ENCODE assay signal across 8 cellular contexts in genomic region chr5:178627259-178627598, GRCh38. TPM values are rescaled to one million over a fixed set of nuclear protein-coding genes. Genes with fewer than 3 reads are reported as not detected.
DNase-seq lines count a peak whose midpoint lies in the region; ATAC-seq and TF ChIP-seq lines count a peak whose summit lies in the region.

No MANE protein-coding gene starts in this region.

- peaks cover 17 to 23% of the 10 kb centered on the region in 2 donors for H3K4me1 ChIP-seq in thyroid gland

- H3K9me3 ChIP-seq in thyroid gland: no peaks in the 10 kb centered on the region

- no peak for TF ChIP-seq CTCF in thyroid gland (IDR thresholded peaks at IDR 0.05)

- peak overlapping the region in 2 of 3 donors; percentile 50 to 88 for H3K4me3 ChIP-seq in thyroid gland (replicated peaks in 1 of 3)

- peaks cover 0 to 8% of the 10 kb centered on the region in 2 donors for H3K36me3 ChIP-seq in thyroid gland

- no peak for DNase-seq in activated T-cell treated with anti-CD3 and anti-CD28 coated beads, Interleukin-2, amount 50 U/mL, for 4 hours
- no peak for DNase-seq in activated T-cell treated with anti-CD3 and anti-CD28 coated beads for 4 hours
- DNase-seq in thyroid gland: no peak
- DNase-seq in cortex of kidney (lab: John Stamatoyannopoulos, UW): no peak

- H3K9me3 Mint-ChIP-seq in activated T-cell treated with anti-CD3 and anti-CD28 coated beads, Interleukin-2, amount 50 U/mL, for 4 hours: no peaks in the 10 kb centered on the region
- no peaks in the 10 kb centered on the region for H3K9me3 Mint-ChIP-seq in activated naive CD8-positive, alpha-beta T cell (ENCODE audit: low read depth)

- 9 to 33% methylated on average over 3 to 9 of the region's 20 CpGs for WGBS in thyroid gland, 2 donors

- no peak for TF ChIP-seq POLR2A in thyroid gland (IDR thresholded peaks at IDR 0.05)

- H3K36me3 Mint-ChIP-seq in activated T-cell treated with anti-CD3 and anti-CD28 coated beads, Interleukin-2, amount 50 U/mL, for 4 hours (ENCODE audit: insufficient read depth): peaks cover 9% of the 10 kb centered on the region
- peaks cover 3% of the 10 kb centered on the region for H3K36me3 Mint-ChIP-seq in activated naive CD8-positive, alpha-beta T cell

- H3K27me3 Mint-ChIP-seq in activated T-cell treated with anti-CD3 and anti-CD28 coated beads, Interleukin-2, amount 50 U/mL, for 4 hours (ENCODE audit: low read depth): no peaks in the 10 kb centered on the region
- no peaks in the 10 kb centered on the region for H3K27me3 Mint-ChIP-seq in activated naive CD8-positive, alpha-beta T cell

- H3K27me3 ChIP-seq in layer of hippocampus (ENCODE audit: control insufficient read depth, insufficient read depth, low read length) (no peaks in the 10 kb centered on the region), thyroid gland (no peaks in the 10 kb centered on the region)

- no peak overlapping the region for H3K27ac Mint-ChIP-seq in activated naive CD8-positive, alpha-beta T cell

- H3K27ac ChIP-seq in layer of hippocampus (ENCODE audit: low read depth, low read length) (peak overlapping the region; percentile 85), thyroid gland (peak overlapping the region; percentile 61 to 99 (median 95))

- intact Hi-C loops in thyroid gland (cut with DNase I): no loop called here

- ATAC-seq in activated T-cell treated with anti-CD3 and anti-CD28 coated beads, Interleukin-2, amount 50 U/mL, for 4 hours: no peak
- ATAC-seq in GM19397 (IDR thresholded peaks at IDR 0.05; ENCODE audit: unreplicated experiment): no peak
- no peak for ATAC-seq in activated CD4-positive, CD25-positive, alpha-beta regulatory T cell treated with anti-CD3 and anti-CD28 coated beads, Interleukin-2, amount 50 U/mL, for 24 hours

- H3K4me3 Mint-ChIP-seq in activated T-cell treated with anti-CD3 and anti-CD28 coated beads, Interleukin-2, amount 50 U/mL, for 4 hours: peak overlapping the region; percentile 64
- H3K4me3 Mint-ChIP-seq in activated naive CD8-positive, alpha-beta T cell: peak overlapping the region; percentile 47

- H3K4me1 Mint-ChIP-seq in activated T-cell treated with anti-CD3 and anti-CD28 coated beads, Interleukin-2, amount 50 U/mL, for 4 hours (ENCODE audit: low read depth): peaks cover 34% of the 10 kb centered on the region
- peaks cover 32% of the 10 kb centered on the region for H3K4me1 Mint-ChIP-seq in activated naive CD8-positive, alpha-beta T cell (ENCODE audit: low read depth)

RNA-seq across cellular contexts. Expression of gene CLK4, which starts 0.4 kb away (rescaled TPM):
- total RNA-seq in activated T-cell treated with anti-CD3 and anti-CD28 coated beads, Interleukin-2, amount 50 U/mL, for 4 hours: 10 to 100 TPM; 16.7 to 23.1 (median 21.2) TPM
- 10 to 100 TPM; 35.8 to 91.2 (median 70.3) TPM for total RNA-seq in thyroid gland

RNA-seq across cellular contexts. Expression of gene COL23A1, which starts 37.0 kb away (rescaled TPM):
- not detected for total RNA-seq in activated T-cell treated with anti-CD3 and anti-CD28 coated beads, Interleukin-2, amount 50 U/mL, for 4 hours
- total RNA-seq in thyroid gland: 100 to 1,000 TPM in 2 of 4 donors, 10 to 100 TPM in 2; 76.6 to 108 (median 95.7) TPM

Comparison
In these comparisons a context has a peak if more than half of its experiments do, and no peak if none do; other contexts are left out.
1. RNA of gene COL23A1, which starts 37.0 kb away (total RNA-seq): 76.6 to 108 TPM in thyroid gland; not detected in activated T-cell treated with anti-CD3 and anti-CD28 coated beads, Interleukin-2, amount 50 U/mL, for 4 hours; every median in the first group is over 10 times any median in the second.